In genomic region chr1:185244015-185244747, GRCh38 we compare ENCODE assay signal across 9 cellular contexts.
DNase-seq lines count a peak whose midpoint lies in the region; FAIRE-seq and TF ChIP-seq lines count a peak whose summit lies in the region.
"Had no signal": no experiment of that assay in that cellular context is flagged by ENCODE, and none has a peak within 500 bp of the region (broad histone marks: within the 10 kb centered on the region; RNA-seq: fewer than 3 reads in every experiment).

No MANE protein-coding gene starts in this region.

- no peaks in the 10 kb centered on the region for H3K36me3 Mint-ChIP-seq in activated T-cell treated with anti-CD3 and anti-CD28 coated beads, Interleukin-2, amount 50 U/mL, for 24 hours (ENCODE audit: low read depth)

- H3K4me1 ChIP-seq in keratinocyte (ENCODE audit: control insufficient read depth, extremely low read depth, insufficient read depth, low read length) (peaks cover 8% of the 10 kb centered on the region), A673 (ENCODE audit: insufficient read depth, low read length, poor library complexity, severe bottlenecking) (no peaks in the 10 kb centered on the region)

- H3K4me1 Mint-ChIP-seq in activated T-cell treated with anti-CD3 and anti-CD28 coated beads, Interleukin-2, amount 50 U/mL, for 24 hours (ENCODE audit: low read depth), result peaks cover 32% of the 10 kb centered on the region

- no peak overlapping the region for H3K4me2 ChIP-seq in keratinocyte (ENCODE audit: control insufficient read depth, extremely low read depth, insufficient read depth, low read depth, low read length)

- DNase-seq in DMS53 (lab: John Stamatoyannopoulos, UW) (peak; percentile 30), DMS53 treated with DMSO at 0.1 percent for 48 hours (lab: John Stamatoyannopoulos, UW; ENCODE audit: unreplicated experiment) (no peak), keratinocyte (ENCODE audit: low read depth, low spot score) (peak; percentile 63), GM10248 (ENCODE audit: extremely low spot score) (no peak), A673 (ENCODE audit: low spot score) (no peak)
- DNase-seq in activated T-cell treated with anti-CD3 and anti-CD28 coated beads, Interleukin-2, amount 50 U/mL, for 24 hours, result peak; percentile 60
- DNase-seq in stimulated activated CD8-positive, alpha-beta memory T cell treated with anti-CD3 and anti-CD28 coated beads, Interleukin-7, amount 100 ng/mL, for 24 hours (ENCODE audit: low read depth), result peak; percentile 26
- DNase-seq in effector CD8-positive, alpha-beta T cell (lab: John Stamatoyannopoulos, UW), result no peak

- no peaks in the 10 kb centered on the region for H3K9me3 Mint-ChIP-seq in activated T-cell treated with anti-CD3 and anti-CD28 coated beads, Interleukin-2, amount 50 U/mL, for 24 hours

- H3K27me3 ChIP-seq in keratinocyte (ENCODE audit: control insufficient read depth, extremely low read depth, insufficient read depth, low read length) (no peaks in the 10 kb centered on the region), A673 (replicated peaks; ENCODE audit: insufficient read depth, low read depth, low read length, poor library complexity) (no peaks in the 10 kb centered on the region)

- peak; percentile 48 for FAIRE-seq in keratinocyte (lab: Jason Lieb, UNC)

- no peak for TF ChIP-seq CTCF in keratinocyte (optimal IDR thresholded peaks at IDR 0.05 in 1 of 3, IDR thresholded peaks at IDR 0.05 in 1 of 3, conservative IDR thresholded peaks at IDR 0.05 in 1 of 3; ENCODE audit: extremely low read depth in 1 of 3, insufficient read depth in 2 of 3, low read length in 3 of 3)
- no peak for TF ChIP-seq CTCF in GM10248 (IDR thresholded peaks at IDR 0.05; ENCODE audit: control extremely low read depth, extremely low read depth, low read depth, missing control alignments)
- TF ChIP-seq CTCF in A673 (conservative IDR thresholded peaks at IDR 0.05; ENCODE audit: low read depth, low read length), result no peak

- H3K4me3 ChIP-seq in keratinocyte (ENCODE audit: control insufficient read depth in 2 of 3, extremely low read depth in 1 of 3, insufficient read depth in 2 of 3, low read depth in 1 of 3, low read length in 3 of 3) (no peak overlapping the region), A673 (ENCODE audit: low read depth, low read length, poor library complexity, severe bottlenecking) (no peak overlapping the region)

- no TSS peak for BruUV-seq in A673 (replicated peaks; lab: Mats Ljungman, UMichigan)

- dilution Hi-C loops in keratinocyte (cut with MboI; ENCODE audit: extremely low pct_ligation_motif_present, low sequenced_read_pairs), result no loop called here

- H3K27me3 Mint-ChIP-seq in activated T-cell treated with anti-CD3 and anti-CD28 coated beads, Interleukin-2, amount 50 U/mL, for 24 hours, result no peaks in the 10 kb centered on the region

- no peaks in the 10 kb centered on the region for H3K9me1 ChIP-seq in keratinocyte (ENCODE audit: control insufficient read depth, extremely low read depth, insufficient read depth, low read length)

- no peaks in the 10 kb centered on the region for H3K36me3 ChIP-seq in keratinocyte (ENCODE audit: control insufficient read depth in 2 of 2, extremely low read depth in 1 of 2, insufficient read depth in 2 of 2, low read length in 2 of 2)
- no peaks in the 10 kb centered on the region for H3K36me3 ChIP-seq in A673 (ENCODE audit: insufficient read depth, low read length, poor library complexity, severe bottlenecking)

- CTCF ChIA-PET in GM10248 (lab: Yijun Ruan, JAX), result interaction anchor here (1.0 to 1.3 kb wide), 2 partner anchors 9 to 37 kb away, joined by 4 read pairs; no protein-coding TSS in a partner anchor
- CTCF ChIA-PET in A673 (lab: Charles Lee), result no interaction called here

- no peak overlapping the region for H2AFZ ChIP-seq in keratinocyte (ENCODE audit: control insufficient read depth, low read length)

- H3K4me3 Mint-ChIP-seq in activated T-cell treated with anti-CD3 and anti-CD28 coated beads, Interleukin-2, amount 50 U/mL, for 24 hours, result no peak overlapping the region

- no peak overlapping the region for H3K9ac ChIP-seq in keratinocyte (ENCODE audit: control insufficient read depth, extremely low read depth, insufficient read depth, low read length)

- H3K27ac ChIP-seq in keratinocyte (ENCODE audit: control insufficient read depth, insufficient read depth, low read length), result peak overlapping the region; percentile 3
- no peak overlapping the region for H3K27ac ChIP-seq in A673 (ENCODE audit: low read depth, low read length, poor library complexity, severe bottlenecking)
- H3K27ac ChIP-seq: 22Rv1 had no signal

- H4K20me1 ChIP-seq in keratinocyte (ENCODE audit: control insufficient read depth, extremely low read depth, insufficient read depth, low read length), result no peaks in the 10 kb centered on the region

- intact Hi-C loops in A673 (cut with micrococcal nuclease; ENCODE audit: unreplicated experiment), result no loop called here

- no peaks in the 10 kb centered on the region for H3K9me3 ChIP-seq in keratinocyte (ENCODE audit: control insufficient read depth, low read depth, low read length)
- H3K9me3 ChIP-seq in A673 (ENCODE audit: low read depth, low read length, poor library complexity, severe bottlenecking), result no peaks in the 10 kb centered on the region

- no peak overlapping the region for H3K27ac Mint-ChIP-seq in activated T-cell treated with anti-CD3 and anti-CD28 coated beads, Interleukin-2, amount 50 U/mL, for 24 hours

- POLR2A ChIA-PET in GM10248 (lab: Yijun Ruan, JAX), result no interaction called here
- POLR2A ChIA-PET in A673 (lab: Charles Lee; ENCODE audit: low non-redundant PET), result no interaction called here

- H3K79me2 ChIP-seq in keratinocyte (ENCODE audit: control insufficient read depth, insufficient read depth, low read length), result no peaks in the 10 kb centered on the region

Comparison
In these comparisons a context has a peak if more than half of its experiments do, and no peak if none do; other contexts are left out.
1. DNase-seq: peak in DMS53 (single experiment), activated T-cell treated with anti-CD3 and anti-CD28 coated beads, Interleukin-2, amount 50 U/mL, for 24 hours (single experiment), keratinocyte (single experiment) and stimulated activated CD8-positive, alpha-beta memory T cell treated with anti-CD3 and anti-CD28 coated beads, Interleukin-7, amount 100 ng/mL, for 24 hours (single experiment); none in DMS53 treated with DMSO at 0.1 percent for 48 hours (single experiment), effector CD8-positive, alpha-beta T cell (single experiment), GM10248 (single experiment) and A673 (single experiment).